ENCODE assay signal across 22 cellular contexts in genomic region chr18:36211612-36212065, GRCh38. TPM values are rescaled to one million over a fixed set of nuclear protein-coding genes. Genes with fewer than 3 reads are reported as not detected.
DNase-seq lines count a peak whose midpoint lies in the region; ATAC-seq, FAIRE-seq and TF ChIP-seq lines count a peak whose summit lies in the region.
"Had no signal": no experiment of that assay in that cellular context is flagged by ENCODE, and none has a peak within 500 bp of the region (broad histone marks: within the 10 kb centered on the region; RNA-seq: fewer than 3 reads in every experiment).

No MANE protein-coding gene starts in this region.

- H3K79me2 ChIP-seq in ACC112 (ENCODE audit: control insufficient read depth, insufficient read depth, low read length, unreplicated experiment) (no peaks in the 10 kb centered on the region), K562 (ENCODE audit: control insufficient read depth, insufficient read depth, low read length) (no peaks in the 10 kb centered on the region)

- no peak for TF ChIP-seq POLR2A in K562 (conservative IDR thresholded peaks at IDR 0.05)

- TF ChIP-seq CTCF in K562 (IDR thresholded peaks at IDR 0.05 in 2 of 3, conservative IDR thresholded peaks at IDR 0.05 in 1 of 3; ENCODE audit: insufficient read depth in 2 of 3, low read depth in 1 of 3, low read length in 3 of 3), result no peak

- no peak for TF ChIP-seq RAD21 in K562 (CRISPR knock-in tag; conservative IDR thresholded peaks at IDR 0.05 in 1 of 2, IDR thresholded peaks at IDR 0.05 in 1 of 2)

- no peak overlapping the region for H3K9ac ChIP-seq in K562 (ENCODE audit: insufficient read depth in 1 of 2, low read depth in 2 of 2, low read length in 2 of 2)

- no peak overlapping the region for H3K4me3 ChIP-seq in ACC112 (ENCODE audit: low read depth, low read length)
- no peak overlapping the region for H3K4me3 ChIP-seq in K562
- H3K4me3 ChIP-seq: A549, gastroesophageal sphincter, prostate gland had no signal

- H3K9me3 ChIP-seq in K562 (replicated peaks; ENCODE audit: control insufficient read depth, insufficient read depth, low read depth, low read length), result no peaks in the 10 kb centered on the region
- H3K9me3 ChIP-seq: A549, gastroesophageal sphincter, prostate gland had no signal

- H3K4me2 ChIP-seq in K562 (ENCODE audit: insufficient read depth, low read length), result no peak overlapping the region
- H3K4me2 ChIP-seq: A549 had no signal

- peak; percentile 26 for FAIRE-seq in K562 (lab: Jason Lieb, UNC)
- FAIRE-seq: A549, HepG2 had no signal

- peak; percentile 81 for ATAC-seq in GM19463 (IDR thresholded peaks at IDR 0.05; ENCODE audit: unreplicated experiment)
- ATAC-seq in K562, result peak; percentile 44
- peak; percentile 8 for ATAC-seq in left lobe of liver
- no peak for ATAC-seq in HG02981 (IDR thresholded peaks at IDR 0.05; ENCODE audit: unreplicated experiment)
- ATAC-seq: A549; activated CD8-positive, alpha-beta T cell treated with anti-CD3 and anti-CD28 coated beads for 36 hours; activated naive CD8-positive, alpha-beta T cell treated with anti-CD3 and anti-CD28 coated beads, Interleukin-2, amount 50 U/mL, for 24 hours; CD8-positive, alpha-beta T cell; gastroesophageal sphincter; HepG2; SK-N-SH treated with all-trans-retinoic acid at 6 μM for 48 hours; stimulated activated naive CD8-positive, alpha-beta T cell treated with anti-CD3 and anti-CD28 coated beads, Interleukin-15, Interleukin-2, amounts not matched to agents 100 U/mL and 50 U/mL, for 24 hours had no signal

- H3K9me1 ChIP-seq in K562 (ENCODE audit: control insufficient read depth, insufficient read depth, low read length), result peaks cover 3% of the 10 kb centered on the region

- BruUV-seq in K562 (replicated peaks; lab: Mats Ljungman, UMichigan), result no TSS peak

- in situ Hi-C loops in K562 (cut with MboI), result no loop called here

- H2AFZ ChIP-seq in ACC112 (ENCODE audit: low read length, unreplicated experiment) (no peak overlapping the region), K562 (ENCODE audit: low read depth, low read length) (no peak overlapping the region)

- CTCF ChIA-PET in K562 (lab: Yijun Ruan, JAX; ENCODE audit: low intra/inter-chr PET ratio), result no interaction called here

- H3K36me3 ChIP-seq in ACC112 (ENCODE audit: insufficient read depth, low read length), result peaks cover 8% of the 10 kb centered on the region; the same call in 1 of the 2 replicates
- peaks cover 22% of the 10 kb centered on the region for H3K36me3 ChIP-seq in K562 (ENCODE audit: control insufficient read depth, insufficient read depth, low read length)
- H3K36me3 ChIP-seq: gastroesophageal sphincter, prostate gland had no signal

- TF ChIP-seq EP300 in K562 (IDR thresholded peaks at IDR 0.05; ENCODE audit: low read length), result no peak

- peak overlapping the region; percentile 40; the same call in 1 of the 2 replicates for H3K27ac ChIP-seq in ACC112 (ENCODE audit: low read depth, low read length)
- H3K27ac ChIP-seq in K562 (ENCODE audit: extremely low read depth, low read depth, low read length), result no peak overlapping the region
- H3K27ac ChIP-seq: A549 had no signal

- H3K4me1 ChIP-seq in ACC112 (ENCODE audit: control insufficient read depth, insufficient read depth, low read length, unreplicated experiment) (peaks cover 20% of the 10 kb centered on the region), K562 (replicated peaks in 1 of 2; ENCODE audit: control insufficient read depth in 2 of 2, insufficient read depth in 2 of 2, low read length in 2 of 2) (peaks cover 8 to 14% of the 10 kb centered on the region in 2 experiments; a peak in 3 of 5 replicates)
- H3K4me1 ChIP-seq: A549, prostate gland had no signal

- no peaks in the 10 kb centered on the region for H4K20me1 ChIP-seq in K562 (replicated peaks; ENCODE audit: control insufficient read depth, insufficient read depth, low read length)

- 66% methylated on average over 6 of the region's 6 CpGs for WGBS in K562 (ENCODE audit: insufficient coverage, low coverage, missing lambda C conversion rate)

- intact Hi-C loops in K562 (cut with micrococcal nuclease), result no loop called here

- H3K27me3 ChIP-seq in ACC112 (ENCODE audit: insufficient read depth, low read length) (no peaks in the 10 kb centered on the region), K562 (ENCODE audit: control insufficient read depth in 2 of 2, insufficient read depth in 2 of 2, low read length in 2 of 2) (no peaks in the 10 kb centered on the region)
- H3K27me3 ChIP-seq: gastroesophageal sphincter had no signal

- peak in 2 of 4 experiments; percentile 21 to 34 for DNase-seq in K562 (ENCODE audit: extremely low read depth in 1 of 4, low spot score in 3 of 4)
- no peak for DNase-seq in left lobe of liver (ENCODE audit: low spot score)
- DNase-seq in NCI-H128 (lab: John Stamatoyannopoulos, UW; ENCODE audit: unreplicated experiment), result no peak
- DNase-seq in NCI-H2171 (lab: John Stamatoyannopoulos, UW), result no peak
- no peak for DNase-seq in epidermal melanocyte (ENCODE audit: insufficient read length, low spot score)
- DNase-seq: activated CD8-positive, alpha-beta T cell treated with anti-CD3 and anti-CD28 coated beads for 36 hours; activated naive CD8-positive, alpha-beta T cell treated with anti-CD3 and anti-CD28 coated beads, Interleukin-2, amount 50 U/mL, for 24 hours; caudate nucleus; CD8-positive, alpha-beta T cell; effector CD8-positive, alpha-beta T cell; NCI-H2107; NCI-H748 treated with DMSO at 0.1 percent for 48 hours; stimulated activated CD4-positive, alpha-beta T cell treated with anti-CD3 and anti-CD28 coated beads, Interleukin-12 subunit alpha, Interleukin-12 subunit beta, amount 100 ng/mL, for 4 hours; stimulated activated naive CD8-positive, alpha-beta T cell treated with anti-CD3 and anti-CD28 coated beads, Interleukin-15, Interleukin-2, amounts not matched to agents 100 U/mL and 50 U/mL, for 24 hours had no signal

- POLR2A ChIA-PET in K562 (lab: Yijun Ruan, JAX), result interaction anchor here (0.6 to 1.2 kb wide), 7 partner anchors 9 to 587 kb away, joined by 3 to 5 read pairs (median 3); no protein-coding TSS in a partner anchor

TF ChIP-seq in K562, 482 proteins besides CTCF, POLR2A, EP300 and RAD21:
- TF ChIP-seq BRD9 (IDR thresholded peaks at IDR 0.05; ENCODE audit: low read depth, partially characterized antibody), result no peak
- TF ChIP-seq RBM14 (IDR thresholded peaks at IDR 0.05; ENCODE audit: borderline replicate concordance, insufficient read depth, low read depth, low read length), result no peak
- TF ChIP-seq TEAD4 (IDR thresholded peaks at IDR 0.05; ENCODE audit: low read length), result no peak
- TF ChIP-seq TEAD4 (CRISPR knock-in tag; IDR thresholded peaks at IDR 0.05; ENCODE audit: borderline replicate concordance), result no peak
- TF ChIP-seq ETV5 (CRISPR knock-in tag; IDR thresholded peaks at IDR 0.05; ENCODE audit: low read depth), result no peak
- no peak for TF ChIP-seq MYBL2 (IDR thresholded peaks at IDR 0.05; ENCODE audit: low read depth)
- no peak for TF ChIP-seq MYBL2 (CRISPR knock-in tag; IDR thresholded peaks at IDR 0.05; ENCODE audit: borderline replicate concordance)
- TF ChIP-seq NBN (IDR thresholded peaks at IDR 0.05; ENCODE audit: low read depth), result no peak
- no peak for TF ChIP-seq ZNF764 (CRISPR knock-in tag; IDR thresholded peaks at IDR 0.05; ENCODE audit: low read depth)
- no peak for TF ChIP-seq GTF2E2 (tag; IDR thresholded peaks at IDR 0.05)
- TF ChIP-seq ZNF146 (CRISPR knock-in tag; IDR thresholded peaks at IDR 0.05; ENCODE audit: unreplicated experiment), result no peak
- no peak for TF ChIP-seq TEAD2 (tag; IDR thresholded peaks at IDR 0.05)
- TF ChIP-seq PHF21A (IDR thresholded peaks at IDR 0.05; ENCODE audit: borderline replicate concordance, low read depth), result no peak
TF ChIP-seq in K562: peak in this region for 0.

RNA-seq across cellular contexts. Expression of gene MOCOS, which starts 24.3 kb away (rescaled TPM):
- total RNA-seq in K562 (2011; cell fraction: chromatin; rRNA removed; ENCODE audit: low replicate concordance), result 13.8 and 19.3 TPM in 2 replicates
- 11.7 and 12.5 TPM in 2 replicates for total RNA-seq in K562 (2011; cell fraction: nucleolus; rRNA removed)
- 13.4 and 14.2 TPM in 2 replicates for total RNA-seq in K562 (2011; cell fraction: nucleoplasm; rRNA removed)
- total RNA-seq in K562 (2014; rRNA removed) (8.4 and 11.8 TPM in 2 replicates), K562 (2014; rRNA removed; fragmentation: Illumina TruSeq; extraction: Trizol) (11.5 and 11.8 TPM in 2 replicates), K562 (2015; rRNA removed; fragmentation: Illumina TruSeq; extraction: Trizol) (7.7 TPM in 2 replicates), K562 (2021) (12.4 TPM in 2 replicates), left lobe of liver (27.4 TPM)
- polyA plus RNA-seq in K562 (2011; rRNA removed) (8.1 and 8.6 TPM in 2 replicates), K562 (2014; fragmentation: Illumina TruSeq; extraction: Trizol) (8.4 and 9.2 TPM in 2 replicates), K562 (2014; fragmentation: Nextera tagmentation; extraction: Ambion mirVana) (1 to 10 TPM; 4.5 to 4.6 TPM), K562 (2014; rRNA removed) (9.1 and 12.1 TPM in 2 replicates)
- polyA plus RNA-seq in K562 (2011; cell fraction: cytosol; rRNA removed), result 6.4 and 6.8 TPM in 2 replicates
- polyA plus RNA-seq in K562 (2011; cell fraction: nucleus; rRNA removed), result 11.0 and 12.3 TPM in 2 replicates
- 6.5 and 17.9 TPM in 2 replicates for polyA plus RNA-seq in K562 (2012)
- 10.8 and 12.7 TPM in 2 replicates for polyA minus RNA-seq in K562 (2011; rRNA and poly(A)+ RNA removed)
- 6.4 and 6.6 TPM in 2 replicates for polyA minus RNA-seq in K562 (2011; cell fraction: cytosol; rRNA and poly(A)+ RNA removed)
- 7.4 and 11.7 TPM in 2 replicates for polyA minus RNA-seq in K562 (2011; cell fraction: nucleus; rRNA and poly(A)+ RNA removed)
- total RNA-seq: CD8-positive, alpha-beta T cell had no signal
